18 cellular contexts compared by ENCODE assay signal in the genomic region with DNA sequence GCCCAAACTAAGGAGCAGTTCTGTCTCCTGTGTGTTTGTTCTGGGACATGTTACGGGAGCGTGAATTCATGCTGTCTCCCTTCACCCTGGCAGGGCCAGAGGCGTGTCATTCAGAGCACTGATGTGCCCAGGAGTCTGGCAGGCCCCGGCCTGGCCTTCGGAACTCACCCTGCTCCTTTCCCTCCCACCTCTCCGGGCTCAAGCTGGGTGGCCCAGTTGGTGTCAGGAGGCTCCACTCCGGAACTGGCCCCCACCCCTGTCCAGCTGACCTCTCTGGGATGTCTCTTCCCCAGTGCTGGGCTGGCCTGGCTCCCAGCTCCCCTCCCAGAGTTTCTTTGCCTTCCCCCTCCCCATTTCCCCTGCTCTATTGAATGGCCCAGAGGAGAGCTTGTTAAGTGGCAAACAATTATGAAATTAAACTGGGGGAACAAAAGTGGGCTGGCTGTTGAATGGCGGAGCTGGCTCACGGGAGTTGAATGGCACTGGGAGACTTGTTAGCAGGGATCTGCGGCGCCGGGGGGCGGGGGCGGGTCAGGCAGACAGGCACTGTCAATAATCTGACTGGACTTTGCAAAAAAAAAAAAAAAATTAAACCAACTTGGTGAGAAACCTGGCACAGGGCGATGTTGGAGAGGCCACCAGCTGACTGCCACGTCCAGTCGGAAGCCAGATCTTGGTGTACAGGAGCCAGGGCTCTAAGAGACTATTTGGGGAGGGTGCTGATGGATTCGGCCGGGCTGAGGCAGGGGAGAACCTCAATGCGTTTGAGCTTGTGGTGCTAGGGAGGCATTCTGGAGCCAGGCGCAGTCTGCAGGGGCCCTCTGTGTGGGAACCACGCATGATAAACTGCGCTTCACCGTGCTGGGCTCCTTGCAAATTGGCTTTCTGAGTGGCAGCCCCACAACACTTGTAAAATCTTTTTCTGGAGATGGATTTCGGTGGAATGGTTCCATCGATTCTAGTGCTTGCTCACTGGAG. TPM values are rescaled to one million over a fixed set of nuclear protein-coding genes. Genes with fewer than 3 reads are reported as not detected.
A peak's percentile ranks its signal among the peaks of the same experiment; 100 is the strongest.
DNase-seq lines count a peak whose midpoint lies in the region; ATAC-seq, FAIRE-seq and TF ChIP-seq lines count a peak whose summit lies in the region.
"Had no signal": no experiment of that assay in that cellular context is flagged by ENCODE, and none has a peak within 500 bp of the region (broad histone marks: within the 10 kb centered on the region; RNA-seq: fewer than 3 reads in every experiment).

No MANE protein-coding gene starts in this region.

- H3K36me3 Mint-ChIP-seq in endothelial cell (ENCODE audit: low read depth, unreplicated experiment): no peaks in the 10 kb centered on the region
- H3K36me3 Mint-ChIP-seq: activated naive CD8-positive, alpha-beta T cell treated with anti-CD3 and anti-CD28 coated beads, Interleukin-2, amount 10 ng/mL, durations not matched to agents 7 days and 5 days; CD14-positive monocyte; memory B cell had no signal

- H3K27ac Mint-ChIP-seq in endothelial cell (ENCODE audit: unreplicated experiment): no peak overlapping the region
- H3K27ac Mint-ChIP-seq: activated CD4-positive, alpha-beta T cell treated with anti-CD3 and anti-CD28 coated beads, Interleukin-2, amount 10 ng/mL, durations not matched to agents 24 days and 14 days; activated naive CD8-positive, alpha-beta T cell treated with anti-CD3 and anti-CD28 coated beads, Interleukin-2, amount 10 ng/mL, durations not matched to agents 7 days and 5 days; memory B cell had no signal

- ATAC-seq in HG03095 (IDR thresholded peaks at IDR 0.05; ENCODE audit: unreplicated experiment): no peak

- H3K9me3 ChIP-seq in kidney (ENCODE audit: control insufficient read depth in 1 of 2, low read length in 2 of 2): no peaks in the 10 kb centered on the region
- H3K9me3 ChIP-seq: neutrophil had no signal

- no peaks in the 10 kb centered on the region for H3K4me1 ChIP-seq in kidney (ENCODE audit: control insufficient read depth in 1 of 2, insufficient read depth in 1 of 2, low read depth in 1 of 2, low read length in 2 of 2)

- no peaks in the 10 kb centered on the region for H3K36me3 ChIP-seq in kidney (ENCODE audit: control insufficient read depth in 1 of 2, insufficient read depth in 2 of 2, low read length in 2 of 2)
- H3K36me3 ChIP-seq: cardiac muscle cell, neutrophil had no signal

- TF ChIP-seq CTCF in endothelial cell (IDR thresholded peaks at IDR 0.05; ENCODE audit: unreplicated experiment): no peak
- TF ChIP-seq CTCF in kidney (IDR thresholded peaks at IDR 0.05; ENCODE audit: borderline replicate concordance, extremely low read depth, insufficient read depth): no peak

- FAIRE-seq in kidney (lab: Jason Lieb, UNC): no peak

- peaks cover 24% of the 10 kb centered on the region for H3K27me3 Mint-ChIP-seq in endothelial cell (ENCODE audit: unreplicated experiment)

- H3K4me3 ChIP-seq in kidney (ENCODE audit: low read length in 2 of 2): no peak overlapping the region

- peak; percentile 29 for DNase-seq in NCI-H2107 treated with DMSO at 0.1 percent for 48 hours (lab: John Stamatoyannopoulos, UW; ENCODE audit: unreplicated experiment)
- DNase-seq in NCI-H2107 (lab: John Stamatoyannopoulos, UW): no peak
- peak; percentile 58 for DNase-seq in NCI-H2196 (lab: John Stamatoyannopoulos, UW; ENCODE audit: unreplicated experiment)
- no peak for DNase-seq in endothelial cell (ENCODE audit: low spot score)
- no peak for DNase-seq in kidney
- DNase-seq in stimulated activated CD4-positive, alpha-beta T cell treated with anti-CD3 and anti-CD28 coated beads, Interleukin-4, amount 100 ng/mL, for 24 hours: no peak
- DNase-seq: 8988T; activated CD4-positive, alpha-beta T cell treated with anti-CD3 and anti-CD28 coated beads, Interleukin-2, amount 10 ng/mL, durations not matched to agents 24 days and 14 days; activated naive CD8-positive, alpha-beta T cell treated with anti-CD3 and anti-CD28 coated beads, Interleukin-2, amount 10 ng/mL, durations not matched to agents 7 days and 5 days; foreskin fibroblast; NCI-H510A; OCI-M1 had no signal

- no peaks in the 10 kb centered on the region for H3K9me3 Mint-ChIP-seq in endothelial cell (ENCODE audit: unreplicated experiment)
- H3K9me3 Mint-ChIP-seq: activated CD4-positive, alpha-beta T cell treated with anti-CD3 and anti-CD28 coated beads, Interleukin-2, amount 10 ng/mL, durations not matched to agents 24 days and 14 days; activated naive CD8-positive, alpha-beta T cell treated with anti-CD3 and anti-CD28 coated beads, Interleukin-2, amount 10 ng/mL, durations not matched to agents 7 days and 5 days; memory B cell had no signal

- no peak overlapping the region for H3K9ac ChIP-seq in kidney (ENCODE audit: low read length in 2 of 2)

- peak overlapping the region; percentile 70 for H3K4me3 Mint-ChIP-seq in endothelial cell (ENCODE audit: unreplicated experiment)
- H3K4me3 Mint-ChIP-seq: activated CD4-positive, alpha-beta T cell treated with anti-CD3 and anti-CD28 coated beads, Interleukin-2, amount 10 ng/mL, durations not matched to agents 24 days and 14 days; activated naive CD8-positive, alpha-beta T cell treated with anti-CD3 and anti-CD28 coated beads, Interleukin-2, amount 10 ng/mL, durations not matched to agents 7 days and 5 days; memory B cell had no signal

- H3K27ac ChIP-seq in temporal lobe (ENCODE audit: low read depth, low read length) (peak overlapping the region; percentile 36), kidney (ENCODE audit: low read depth in 2 of 2, low read length in 2 of 2) (no peak overlapping the region)
- H3K27ac ChIP-seq: cardiac muscle cell, neutrophil had no signal

- intact Hi-C loops in kidney (cut with DNase I): no loop called here

- H3K4me1 Mint-ChIP-seq in endothelial cell (ENCODE audit: unreplicated experiment): no peaks in the 10 kb centered on the region
- H3K4me1 Mint-ChIP-seq: activated CD4-positive, alpha-beta T cell treated with anti-CD3 and anti-CD28 coated beads, Interleukin-2, amount 10 ng/mL, durations not matched to agents 24 days and 14 days; activated naive CD8-positive, alpha-beta T cell treated with anti-CD3 and anti-CD28 coated beads, Interleukin-2, amount 10 ng/mL, durations not matched to agents 7 days and 5 days; CD14-positive monocyte; memory B cell had no signal

RNA-seq across cellular contexts. Expression of a gene that starts 1.3 kb away (rescaled TPM):
- 0.18 TPM for total RNA-seq in endothelial cell (ENCODE audit: unreplicated experiment)
- total RNA-seq in temporal lobe: 339 TPM
- not detected for total RNA-seq in kidney
- polyA plus RNA-seq in kidney (ENCODE audit: insufficient read depth, low read depth, low replicate concordance): not detected
- total RNA-seq: activated CD4-positive, alpha-beta T cell treated with anti-CD3 and anti-CD28 coated beads, Interleukin-2, amount 10 ng/mL, durations not matched to agents 24 days and 14 days; activated naive CD8-positive, alpha-beta T cell treated with anti-CD3 and anti-CD28 coated beads, Interleukin-2, amount 10 ng/mL, durations not matched to agents 7 days and 5 days had no signal
- polyA plus RNA-seq: cardiac muscle cell, CD14-positive monocyte had no signal

Comparison
In these comparisons a context has a peak if more than half of its experiments do, and no peak if none do; other contexts are left out.
1. DNase-seq: peak in NCI-H2107 treated with DMSO at 0.1 percent for 48 hours (single experiment) and NCI-H2196 (single experiment); none in NCI-H2107 (single experiment), endothelial cell (single experiment), kidney (single experiment) and stimulated activated CD4-positive, alpha-beta T cell treated with anti-CD3 and anti-CD28 coated beads, Interleukin-4, amount 100 ng/mL, for 24 hours (single experiment).
2. RNA of a gene that starts 1.3 kb away (total RNA-seq): 339 TPM in temporal lobe (single experiment); 0.18 TPM in endothelial cell (single experiment) and not detected in kidney (single experiment); every median in the first group is over 100 times any median in the second.